ENCODE assay signal across 33 cellular contexts in the genomic region with DNA sequence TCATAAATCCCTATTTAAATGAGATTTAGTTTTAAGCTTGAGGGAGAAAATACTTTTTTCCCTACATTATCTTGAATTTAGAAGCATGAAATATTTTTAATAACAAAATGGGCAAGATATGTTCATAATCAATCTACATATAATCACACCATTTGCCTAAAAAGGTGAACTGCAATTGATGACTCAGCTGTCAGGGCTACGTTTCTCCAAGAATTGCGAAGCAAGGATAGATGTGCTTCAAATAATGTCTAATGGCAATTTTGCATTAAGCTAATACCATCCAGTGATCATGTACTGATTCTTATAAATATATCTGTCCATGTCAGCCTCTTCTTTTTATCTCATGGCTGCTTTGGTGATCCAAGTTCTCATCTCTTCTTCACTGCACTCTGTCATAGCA.
DNase-seq lines count a peak whose midpoint lies in the region; ATAC-seq, FAIRE-seq and TF ChIP-seq lines count a peak whose summit lies in the region.
"Had no signal": no experiment of that assay in that cellular context is flagged by ENCODE, and none has a peak within 500 bp of the region (broad histone marks: within the 10 kb centered on the region; RNA-seq: fewer than 3 reads in every experiment).

No MANE protein-coding gene starts in this region.

- H3K27me3 ChIP-seq in HepG2 (ENCODE audit: control insufficient read depth in 1 of 2, insufficient read depth in 2 of 2, low read length in 2 of 2) (no peaks in the 10 kb centered on the region), right lobe of liver (no peaks in the 10 kb centered on the region), DND-41 (ENCODE audit: insufficient read depth, low read length, poor library complexity) (no peaks in the 10 kb centered on the region)
- H3K27me3 ChIP-seq in BLaER1 treated with 17β-estradiol and CSF1 and Interleukin-3, amounts not matched to agents 10 nM and 100 nM: peaks cover 0 to 45% (median 0%) of the 10 kb centered on the region in 11 experiments; a peak in 4 of 22 replicates
- H3K27me3 ChIP-seq: BLaER1 had no signal

- H3K4me2 ChIP-seq in HepG2 (ENCODE audit: low read depth, low read length): no peak overlapping the region
- no peak overlapping the region for H3K4me2 ChIP-seq in A549
- peak overlapping the region in 8 of 11 experiments; percentile 7 to 68 (median 59); a peak in 15 of 22 replicates for H3K4me2 ChIP-seq in BLaER1 treated with 17β-estradiol and CSF1 and Interleukin-3, amounts not matched to agents 10 nM and 100 nM
- H3K4me2 ChIP-seq in DND-41 (ENCODE audit: insufficient read depth, low read length): peak overlapping the region; percentile 24; the same call in 1 of the 2 replicates
- H3K4me2 ChIP-seq: BLaER1 had no signal

- H3K4me3 ChIP-seq in HepG2 (replicated peaks in 1 of 3; ENCODE audit: insufficient read depth in 1 of 3, low read depth in 2 of 3, low read length in 3 of 3): no peak overlapping the region
- no peak overlapping the region for H3K4me3 ChIP-seq in right lobe of liver
- no peak overlapping the region for H3K4me3 ChIP-seq in A549
- H3K4me3 ChIP-seq in BLaER1 treated with 17β-estradiol and CSF1 and Interleukin-3, amounts not matched to agents 10 nM and 100 nM: no peak overlapping the region
- H3K4me3 ChIP-seq in DND-41 (ENCODE audit: low read depth in 1 of 2, low read length in 2 of 2): no peak overlapping the region
- H3K4me3 ChIP-seq: BLaER1 had no signal

- POLR2A ChIA-PET in HepG2 (lab: Yijun Ruan, JAX) (interaction anchor here (1.4 kb wide), 1 partner anchor 12 kb away, joined by 5 read pairs; no protein-coding TSS in a partner anchor), A549 (lab: Yijun Ruan, JAX) (no interaction called here)

- H2AFZ ChIP-seq in HepG2 (ENCODE audit: low read length) (no peak overlapping the region), DND-41 (ENCODE audit: low read depth, low read length) (no peak overlapping the region)

- TF ChIP-seq CTCF in HepG2 (CRISPR knock-in tag; IDR thresholded peaks at IDR 0.05) (no peak), right lobe of liver (IDR thresholded peaks at IDR 0.05) (no peak), A549 (IDR thresholded peaks at IDR 0.05) (no peak), DND-41 (IDR thresholded peaks at IDR 0.05; ENCODE audit: borderline replicate concordance, extremely low read depth, low read length, poor library complexity, severe bottlenecking) (no peak)

- TF ChIP-seq POLR2A in HepG2 (IDR thresholded peaks at IDR 0.05; ENCODE audit: insufficient read depth in 1 of 2, low read depth in 2 of 2, low read length in 2 of 2) (no peak), right lobe of liver (IDR thresholded peaks at IDR 0.05) (no peak), A549 (IDR thresholded peaks at IDR 0.05; ENCODE audit: low read length) (no peak)

- H3K27ac ChIP-seq in HepG2 (ENCODE audit: extremely low read length, insufficient read depth, low read length) (no peak overlapping the region), right lobe of liver (peak overlapping the region in 1 of 3 donors; percentile 20), A549 (no peak overlapping the region), DND-41 (ENCODE audit: low read length) (peak overlapping the region; percentile 17)
- peak overlapping the region in 1 of 11 experiments; percentile 26; a peak in 1 of 22 replicates for H3K27ac ChIP-seq in BLaER1 treated with 17β-estradiol and CSF1 and Interleukin-3, amounts not matched to agents 10 nM and 100 nM
- H3K27ac ChIP-seq: 22Rv1, BLaER1, C4-2B had no signal

- in situ Hi-C loops in HepG2 (cut with HindIII; ENCODE audit: extremely low pct_ligation_motif_present, low pct_unique_long_range_greater_than_20kb): no loop called here

- no peak for DNase-seq in HepG2 (ENCODE audit: low spot score)
- no peak for DNase-seq in right lobe of liver
- no peak for DNase-seq in A549 (ENCODE audit: low read depth in 1 of 2, low spot score in 1 of 2)
- DNase-seq in DND-41: no peak
- no peak for DNase-seq in left cardiac atrium
- DNase-seq in stimulated activated naive CD4-positive, alpha-beta T cell treated with Interleukin-2 at 50 U/mL for 16 hours (lab: John Stamatoyannopoulos, UW): no peak
- no peak for DNase-seq in stimulated activated CD4-positive, alpha-beta T cell treated with anti-CD3 and anti-CD28 coated beads, Interleukin-12 subunit alpha, Interleukin-12 subunit beta, amount 100 ng/mL, for 4 hours
- DNase-seq: 8988T; ACHN; AML-193; BE2C; C1 segment of cervical spinal cord; Caco-2; Calu3; CD4-positive, alpha-beta memory T cell; CD4-positive, alpha-beta T cell; CD4-positive, CD25-positive, alpha-beta regulatory T cell; CD8-positive, alpha-beta memory T cell; CD8-positive, alpha-beta T cell; COR-L47; DMS 273 treated with DMSO at 0.1 percent for 48 hours; DMS153; DMS53; DMS79; DMS79 treated with DMSO at 0.1 percent for 48 hours; EL had no signal

- no peak for ATAC-seq in HepG2
- ATAC-seq in right lobe of liver: no peak
- no peak for ATAC-seq in A549
- ATAC-seq in DND-41 (ENCODE audit: insufficient read depth, low read depth): peak; percentile 6; the same call in 1 of the 3 replicates
- ATAC-seq in left cardiac atrium: no peak
- ATAC-seq: CD8-positive, alpha-beta T cell had no signal

- intact Hi-C loops in HepG2 (cut with micrococcal nuclease; ENCODE audit: unreplicated experiment): no loop called here
- intact Hi-C loops in right lobe of liver (cut with DNase I): no loop called here
- intact Hi-C loops in left cardiac atrium (cut with DNase I): no loop called here

- H3K4me1 ChIP-seq in HepG2 (ENCODE audit: insufficient read depth, low read length) (peaks cover 25% of the 10 kb centered on the region), right lobe of liver (peaks cover 0 to 15% (median 0%) of the 10 kb centered on the region in 4 donors), A549 (no peaks in the 10 kb centered on the region), DND-41 (ENCODE audit: insufficient read depth, low read length) (peaks cover 38% of the 10 kb centered on the region)
- peaks cover 7 to 37% (median 30%) of the 10 kb centered on the region in 10 experiments; a peak in 17 of 20 replicates for H3K4me1 ChIP-seq in BLaER1 treated with 17β-estradiol and CSF1 and Interleukin-3, amounts not matched to agents 10 nM and 100 nM
- H3K4me1 ChIP-seq: BE2C, Caco-2 had no signal

- H3K36me3 ChIP-seq in HepG2 (replicated peaks in 1 of 2; ENCODE audit: control insufficient read depth in 1 of 2, insufficient read depth in 2 of 2, low read length in 2 of 2): no peaks in the 10 kb centered on the region
- no peaks in the 10 kb centered on the region for H3K36me3 ChIP-seq in right lobe of liver
- H3K36me3 ChIP-seq in BLaER1 treated with 17β-estradiol and CSF1 and Interleukin-3, amounts not matched to agents 10 nM and 100 nM: no peaks in the 10 kb centered on the region
- H3K36me3 ChIP-seq in DND-41 (ENCODE audit: insufficient read depth, low read length): no peaks in the 10 kb centered on the region
- H3K36me3 ChIP-seq: BE2C, BLaER1 had no signal

- H3K9ac ChIP-seq in HepG2 (ENCODE audit: insufficient read depth, low read depth, low read length) (no peak overlapping the region), DND-41 (ENCODE audit: low read depth, low read length) (no peak overlapping the region)
- no peak overlapping the region for H3K9ac ChIP-seq in BLaER1 treated with 17β-estradiol and CSF1 and Interleukin-3, amounts not matched to agents 10 nM and 100 nM
- H3K9ac ChIP-seq: BLaER1 had no signal

- H4K20me1 ChIP-seq in HepG2 (ENCODE audit: insufficient read depth, low read length): no peaks in the 10 kb centered on the region
- no peaks in the 10 kb centered on the region; a peak in 1 of 22 replicates for H4K20me1 ChIP-seq in BLaER1 treated with 17β-estradiol and CSF1 and Interleukin-3, amounts not matched to agents 10 nM and 100 nM
- H4K20me1 ChIP-seq in DND-41 (ENCODE audit: insufficient read depth, low read length): no peaks in the 10 kb centered on the region
- H4K20me1 ChIP-seq: BLaER1 had no signal

- BruUV-seq in HepG2 (replicated peaks; lab: Mats Ljungman, UMichigan): no TSS peak

- H3K79me2 ChIP-seq in HepG2 (ENCODE audit: insufficient read depth, low read length) (no peaks in the 10 kb centered on the region), DND-41 (ENCODE audit: insufficient read depth, low read length) (no peaks in the 10 kb centered on the region)

- WGBS in HepG2 (ENCODE audit: low lambda C conversion rate): 88% methylated on average over 2 of the region's 2 CpGs
- WGBS in right lobe of liver (ENCODE audit: insufficient coverage, low coverage, low lambda C conversion rate, missing lambda C conversion rate): 79% methylated on average over 2 of the region's 2 CpGs
- 2% methylated on average over 2 of the region's 2 CpGs for WGBS in A549 (ENCODE audit: missing lambda C conversion rate)

- TF ChIP-seq RAD21 in HepG2 (CRISPR knock-in tag; IDR thresholded peaks at IDR 0.05) (no peak), A549 (conservative IDR thresholded peaks at IDR 0.05 in 1 of 2, IDR thresholded peaks at IDR 0.05 in 1 of 2) (no peak)

- CTCF ChIA-PET in HepG2 (lab: Yijun Ruan, JAX; ENCODE audit: low intra/inter-chr PET ratio, low total read pairs): no interaction called here
- CTCF ChIA-PET in A549 (lab: Yijun Ruan, JAX): no interaction called here

- H3K9me3 ChIP-seq in HepG2 (ENCODE audit: low read length) (no peaks in the 10 kb centered on the region), right lobe of liver (no peaks in the 10 kb centered on the region), A549 (no peaks in the 10 kb centered on the region), DND-41 (ENCODE audit: insufficient read depth, low read length, severe bottlenecking) (no peaks in the 10 kb centered on the region)
- H3K9me3 ChIP-seq in BLaER1 treated with 17β-estradiol and CSF1 and Interleukin-3, amounts not matched to agents 10 nM and 100 nM (replicated peaks in 1 of 11): no peaks in the 10 kb centered on the region
- H3K9me3 ChIP-seq: BE2C, BLaER1, Caco-2 had no signal

- FAIRE-seq in HepG2 (lab: Jason Lieb, UNC): no peak
- no peak for FAIRE-seq in A549 (lab: Jason Lieb, UNC)
- FAIRE-seq: A204.1, D721Med, G401.6 had no signal

- TF ChIP-seq EP300 in HepG2 (IDR thresholded peaks at IDR 0.05; ENCODE audit: low read depth in 2 of 2, low read length in 2 of 2) (no peak), HepG2 (CRISPR knock-in tag; IDR thresholded peaks at IDR 0.05; ENCODE audit: borderline replicate concordance) (no peak), A549 (IDR thresholded peaks at IDR 0.05) (no peak)

TF ChIP-seq in HepG2, 621 proteins besides CTCF, POLR2A, EP300 and RAD21:
- TF ChIP-seq PHF20 (CRISPR knock-in tag; IDR thresholded peaks at IDR 0.05) (no peak), MAFK (conservative IDR thresholded peaks at IDR 0.05 in 1 of 2, IDR thresholded peaks at IDR 0.05 in 1 of 2; ENCODE audit: low read length in 2 of 2) (peak; percentile 55 to 60)
TF ChIP-seq in HepG2: peak in this region for 1.

TF ChIP-seq in A549, 52 proteins besides CTCF, POLR2A, EP300 and RAD21:
- TF ChIP-seq POLR2AphosphoS2 (conservative IDR thresholded peaks at IDR 0.05; ENCODE audit: low read length) (no peak), MAFK (IDR thresholded peaks at IDR 0.05; ENCODE audit: partially characterized antibody) (peak; percentile 31), NFE2L2 (conservative IDR thresholded peaks at IDR 0.05; ENCODE audit: low read length) (no peak), KDM1A (IDR thresholded peaks at IDR 0.05; ENCODE audit: low read depth) (no peak)

Comparison
In these comparisons a context has a peak if more than half of its experiments do, and no peak if none do; other contexts are left out.
1. H3K4me2 ChIP-seq: peak in BLaER1 treated with 17β-estradiol and CSF1 and Interleukin-3, amounts not matched to agents 10 nM and 100 nM (8 of 11) and DND-41 (single experiment); none in HepG2 (single experiment) and A549 (single experiment).
2. Of the 38 proteins assayed by ChIP-seq in both HepG2 and A549: peak only in HepG2: none; only in A549: none; in both: MAFK; in neither: 37.